In the genomic region with DNA sequence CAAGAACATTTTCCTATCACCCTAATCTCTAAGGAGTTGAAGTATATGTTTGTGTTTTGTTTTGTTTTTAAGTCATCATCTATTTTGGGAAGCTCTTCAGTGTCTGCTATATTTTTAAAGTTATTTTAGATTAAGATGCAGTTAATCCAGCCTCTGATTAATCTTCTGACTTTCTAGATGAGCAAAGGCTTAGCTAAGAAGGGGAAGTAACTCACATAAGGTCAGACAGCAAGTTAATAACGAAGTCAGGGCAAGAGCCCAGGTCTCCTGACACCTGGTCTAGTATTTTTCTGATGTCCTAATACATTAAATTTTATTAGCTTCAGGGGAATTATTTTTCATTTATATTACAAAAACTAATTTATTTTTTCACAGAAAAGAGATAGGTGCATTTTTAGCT, we compare ENCODE assay signal across 19 cellular contexts.
DNase-seq lines count a peak whose midpoint lies in the region; ATAC-seq and TF ChIP-seq lines count a peak whose summit lies in the region.
"Had no signal": no experiment of that assay in that cellular context is flagged by ENCODE, and none has a peak within 500 bp of the region (broad histone marks: within the 10 kb centered on the region; RNA-seq: fewer than 3 reads in every experiment).

No MANE protein-coding gene starts in this region.

- H3K27me3 ChIP-seq in HUES64 (ENCODE audit: insufficient read depth, low read length) (no peaks in the 10 kb centered on the region), iPS-20b (ENCODE audit: insufficient read depth, low read length) (no peaks in the 10 kb centered on the region)
- H3K27me3 ChIP-seq: adrenal gland had no signal

- intact Hi-C loops in lower leg skin (cut with DNase I; ENCODE audit: low total_unique reads) = no loop called here

- H3K9me3 ChIP-seq in HUES64 (ENCODE audit: insufficient read depth, low read depth, low read length) (no peaks in the 10 kb centered on the region), iPS-20b (ENCODE audit: insufficient read depth, low read depth, low read length) (no peaks in the 10 kb centered on the region)
- H3K9me3 ChIP-seq: adrenal gland had no signal

- peaks cover 23% of the 10 kb centered on the region for H3K36me3 ChIP-seq in HUES64 (ENCODE audit: insufficient read depth, low read length)
- peaks cover 17% of the 10 kb centered on the region; the same call in 1 of the 2 replicates for H3K36me3 ChIP-seq in iPS-20b (ENCODE audit: insufficient read depth, low read depth, low read length)
- H3K36me3 ChIP-seq: adrenal gland had no signal

- DNase-seq in activated CD4-positive, CD25-positive, alpha-beta regulatory T cell treated with anti-CD3 and anti-CD28 coated beads, Interleukin-2, amount 50 U/mL, for 72 hours = no peak
- DNase-seq in ACHN = no peak
- DNase-seq in lower leg skin (ENCODE audit: low spot score in 2 of 2) = no peak
- DNase-seq: activated CD8-positive, alpha-beta memory T cell treated with anti-CD3 and anti-CD28 coated beads, Interleukin-2, amount 10 ng/mL, durations not matched to agents 7 days and 5 days; activated effector memory CD4-positive, alpha-beta T cell treated with Interleukin-2 at 50 U/mL for 16 hours; adrenal gland; CD8-positive, alpha-beta memory T cell; head of caudate nucleus; NCI-H187; NCI-H446; SHP77; small intestine; T-helper 2 cell had no signal

- 0 out of 2 replicates have a peak overlapping the region, but pooled peaks have one; percentile 7 for H3K4me3 ChIP-seq in HUES64 (ENCODE audit: low read length)
- H3K4me3 ChIP-seq in iPS-20b (ENCODE audit: low read length) = no peak overlapping the region
- H3K4me3 ChIP-seq in lower leg skin (ENCODE audit: low read depth, poor library complexity, severe bottlenecking) = no peak overlapping the region
- H3K4me3 ChIP-seq: adrenal gland had no signal

- H3K27ac ChIP-seq in HUES64 (ENCODE audit: low read depth, low read length) (peak overlapping the region; percentile 87), iPS-20b (ENCODE audit: low read length) (no peak overlapping the region)
- H3K27ac ChIP-seq: adrenal gland had no signal

- H3K4me1 ChIP-seq in HUES64 (ENCODE audit: insufficient read depth, low read length) (peaks cover 55% of the 10 kb centered on the region), iPS-20b (ENCODE audit: insufficient read depth, low read length) (peaks cover 44% of the 10 kb centered on the region)
- H3K4me1 ChIP-seq: adrenal gland had no signal

- 80% methylated on average over 1 of the region's 1 CpG for WGBS in HUES64
- 83 to 88% methylated on average over 1 of the region's 1 CpG for WGBS in lower leg skin, 2 donors

- no peak for TF ChIP-seq POLR2A in lower leg skin (IDR thresholded peaks at IDR 0.05)

- no peak for TF ChIP-seq CTCF in lower leg skin (IDR thresholded peaks at IDR 0.05)

- H3K9ac ChIP-seq in HUES64 (ENCODE audit: low read depth, low read length) (peak overlapping the region; percentile 39; the same call in 1 of the 2 replicates), iPS-20b (ENCODE audit: low read depth, low read length) (peak overlapping the region; percentile 35; the same call in 1 of the 2 replicates)

- peak; percentile 59 for ATAC-seq in GM18867 (IDR thresholded peaks at IDR 0.05; ENCODE audit: unreplicated experiment)
- ATAC-seq in HG02610 (IDR thresholded peaks at IDR 0.05; ENCODE audit: unreplicated experiment) = peak; percentile 66
- ATAC-seq in HG03045 (IDR thresholded peaks at IDR 0.05; ENCODE audit: unreplicated experiment) = no peak
- ATAC-seq: activated CD8-positive, alpha-beta memory T cell treated with anti-CD3 and anti-CD28 coated beads, Interleukin-2, amount 10 ng/mL, durations not matched to agents 7 days and 5 days; natural killer cell treated with Interleukin-12 subunit alpha and Interleukin-12 subunit beta and Interleukin-15 and Interleukin-18, amount 100 ng/mL, for 72 hours had no signal

- in situ Hi-C loops in ACHN (cut with HindIII; ENCODE audit: low pct_ligation_motif_present, low pct_unique_long_range_greater_than_20kb, low sequenced_read_pairs) = no loop called here
